Comparison of ENCODE assay signal across 1 cellular context in the genomic region with DNA sequence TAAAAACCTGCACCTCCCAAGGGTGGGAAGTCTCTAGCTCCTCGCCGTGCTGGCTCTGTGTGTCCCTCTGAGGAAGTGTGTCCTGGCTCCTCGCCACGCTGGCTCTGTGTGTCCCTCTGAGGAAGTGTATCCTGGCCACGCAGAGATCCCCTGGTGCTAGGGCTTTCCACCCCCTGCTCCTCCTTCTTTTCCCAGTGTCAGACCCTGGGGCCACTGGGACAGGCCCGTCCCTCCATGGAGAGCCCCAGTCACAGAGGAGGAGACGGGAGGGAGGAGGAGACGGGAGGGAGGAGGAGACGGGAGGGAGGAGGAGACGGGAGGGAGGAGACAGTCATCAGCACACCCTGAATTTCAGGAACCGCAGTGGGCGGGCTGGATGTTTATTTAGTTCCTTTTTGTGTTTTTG.
TF ChIP-seq lines count a peak whose summit lies in the region.

No MANE protein-coding gene starts in this region.

TF ChIP-seq in HEK293, 187 proteins besides CTCF, POLR2A, EP300 and RAD21 (continued from another document):
- TF ChIP-seq, protein P1, sequence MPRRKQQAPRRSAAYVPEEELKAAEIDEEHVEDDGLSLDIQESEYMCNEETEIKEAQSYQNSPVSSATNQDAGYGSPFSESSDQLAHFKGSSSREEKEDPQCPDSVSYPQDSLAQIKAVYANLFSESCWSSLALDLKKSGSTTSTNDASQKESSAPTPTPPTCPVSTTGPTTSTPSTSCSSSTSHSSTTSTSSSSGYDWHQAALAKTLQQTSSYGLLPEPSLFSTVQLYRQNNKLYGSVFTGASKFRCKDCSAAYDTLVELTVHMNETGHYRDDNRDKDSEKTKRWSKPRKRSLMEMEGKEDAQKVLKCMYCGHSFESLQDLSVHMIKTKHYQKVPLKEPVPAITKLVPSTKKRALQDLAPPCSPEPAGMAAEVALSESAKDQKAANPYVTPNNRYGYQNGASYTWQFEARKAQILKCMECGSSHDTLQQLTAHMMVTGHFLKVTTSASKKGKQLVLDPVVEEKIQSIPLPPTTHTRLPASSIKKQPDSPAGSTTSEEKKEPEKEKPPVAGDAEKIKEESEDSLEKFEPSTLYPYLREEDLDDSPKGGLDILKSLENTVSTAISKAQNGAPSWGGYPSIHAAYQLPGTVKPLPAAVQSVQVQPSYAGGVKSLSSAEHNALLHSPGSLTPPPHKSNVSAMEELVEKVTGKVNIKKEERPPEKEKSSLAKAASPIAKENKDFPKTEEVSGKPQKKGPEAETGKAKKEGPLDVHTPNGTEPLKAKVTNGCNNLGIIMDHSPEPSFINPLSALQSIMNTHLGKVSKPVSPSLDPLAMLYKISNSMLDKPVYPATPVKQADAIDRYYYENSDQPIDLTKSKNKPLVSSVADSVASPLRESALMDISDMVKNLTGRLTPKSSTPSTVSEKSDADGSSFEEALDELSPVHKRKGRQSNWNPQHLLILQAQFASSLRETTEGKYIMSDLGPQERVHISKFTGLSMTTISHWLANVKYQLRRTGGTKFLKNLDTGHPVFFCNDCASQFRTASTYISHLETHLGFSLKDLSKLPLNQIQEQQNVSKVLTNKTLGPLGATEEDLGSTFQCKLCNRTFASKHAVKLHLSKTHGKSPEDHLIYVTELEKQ (tag by site-specific recombination; IDR thresholded peaks at IDR 0.05; ENCODE audit: borderline replicate concordance) = no peak
- no peak for TF ChIP-seq ZBTB8A (tag by site-specific recombination; IDR thresholded peaks at IDR 0.05)
- TF ChIP-seq ZFP3 (tag by site-specific recombination; IDR thresholded peaks at IDR 0.05; ENCODE audit: low read depth) = no peak
- no peak for TF ChIP-seq ZNF175 (tag by site-specific recombination; IDR thresholded peaks at IDR 0.05)
- TF ChIP-seq, protein P2, sequence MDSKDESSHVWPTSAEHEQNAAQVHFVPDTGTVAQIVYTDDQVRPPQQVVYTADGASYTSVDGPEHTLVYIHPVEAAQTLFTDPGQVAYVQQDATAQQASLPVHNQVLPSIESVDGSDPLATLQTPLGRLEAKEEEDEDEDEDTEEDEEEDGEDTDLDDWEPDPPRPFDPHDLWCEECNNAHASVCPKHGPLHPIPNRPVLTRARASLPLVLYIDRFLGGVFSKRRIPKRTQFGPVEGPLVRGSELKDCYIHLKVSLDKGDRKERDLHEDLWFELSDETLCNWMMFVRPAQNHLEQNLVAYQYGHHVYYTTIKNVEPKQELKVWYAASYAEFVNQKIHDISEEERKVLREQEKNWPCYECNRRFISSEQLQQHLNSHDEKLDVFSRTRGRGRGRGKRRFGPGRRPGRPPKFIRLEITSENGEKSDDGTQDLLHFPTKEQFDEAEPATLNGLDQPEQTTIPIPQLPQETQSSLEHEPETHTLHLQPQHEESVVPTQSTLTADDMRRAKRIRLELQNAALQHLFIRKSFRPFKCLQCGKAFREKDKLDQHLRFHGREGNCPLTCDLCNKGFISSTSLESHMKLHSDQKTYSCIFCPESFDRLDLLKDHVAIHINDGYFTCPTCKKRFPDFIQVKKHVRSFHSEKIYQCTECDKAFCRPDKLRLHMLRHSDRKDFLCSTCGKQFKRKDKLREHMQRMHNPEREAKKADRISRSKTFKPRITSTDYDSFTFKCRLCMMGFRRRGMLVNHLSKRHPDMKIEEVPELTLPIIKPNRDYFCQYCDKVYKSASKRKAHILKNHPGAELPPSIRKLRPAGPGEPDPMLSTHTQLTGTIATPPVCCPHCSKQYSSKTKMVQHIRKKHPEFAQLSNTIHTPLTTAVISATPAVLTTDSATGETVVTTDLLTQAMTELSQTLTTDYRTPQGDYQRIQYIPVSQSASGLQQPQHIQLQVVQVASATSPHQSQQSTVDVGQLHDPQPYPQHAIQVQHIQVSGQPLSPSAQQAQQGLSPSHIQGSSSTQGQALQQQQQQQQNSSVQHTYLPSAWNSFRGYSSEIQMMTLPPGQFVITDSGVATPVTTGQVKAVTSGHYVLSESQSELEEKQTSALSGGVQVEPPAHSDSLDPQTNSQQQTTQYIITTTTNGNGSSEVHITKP (tag by site-specific recombination; IDR thresholded peaks at IDR 0.05) = no peak
